Comparison of ENCODE assay signal across 8 cellular contexts in the genomic region with DNA sequence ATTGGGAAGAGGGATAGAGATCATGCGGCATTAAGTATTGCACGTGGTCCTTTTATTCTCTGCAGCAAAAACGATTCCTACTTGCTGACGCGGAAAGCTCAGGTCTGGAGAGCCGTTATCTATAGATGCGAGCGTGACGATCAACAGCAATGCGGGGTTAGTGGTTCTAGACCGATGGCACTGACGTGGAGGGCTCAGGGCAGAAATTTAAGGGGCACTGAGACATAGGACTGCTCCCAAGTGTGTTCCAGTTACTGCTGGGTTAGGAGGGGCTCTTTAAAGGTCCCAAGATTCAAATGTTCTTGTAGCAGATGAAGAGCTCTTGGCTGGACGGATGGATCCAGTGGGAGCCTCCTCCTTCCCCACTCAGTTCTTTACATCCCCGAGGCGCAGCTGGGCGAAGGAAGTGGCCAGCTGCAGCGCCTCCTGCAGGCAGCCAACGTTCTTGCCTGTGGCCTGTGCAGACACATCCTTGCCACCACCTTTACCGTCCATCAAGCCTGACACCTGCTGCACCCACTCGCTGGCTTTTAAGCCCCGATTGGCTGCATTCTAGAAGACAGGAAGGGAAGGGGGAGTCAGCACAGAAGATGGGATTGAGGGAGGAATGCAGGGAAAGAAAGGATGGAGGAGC. TPM values are rescaled to one million over a fixed set of nuclear protein-coding genes. Genes with fewer than 3 reads are reported as not detected.
DNase-seq lines count a peak whose midpoint lies in the region; ATAC-seq, FAIRE-seq and TF ChIP-seq lines count a peak whose summit lies in the region.

No MANE protein-coding gene starts in this region.

- H3K27ac ChIP-seq in HUES48 (ENCODE audit: low read depth, low read length) (peak overlapping the region; percentile 98), mesodermal cell (ENCODE audit: low read depth, low read length, severe bottlenecking) (peak overlapping the region; percentile 55), upper lobe of left lung (peak overlapping the region in 1 of 4 donors; percentile 89)

- WGBS in mesodermal cell (ENCODE audit: insufficient coverage in 2 of 2), 2 experiments: 89% methylated on average over 18 of the region's 21 CpGs
- WGBS in upper lobe of left lung, 2 donors: 88 to 90% methylated on average over 19 to 21 of the region's 21 CpGs

- no peak for TF ChIP-seq EP300 in upper lobe of left lung (IDR thresholded peaks at IDR 0.05)

- H3K4me1 ChIP-seq in HUES48 (ENCODE audit: control insufficient read depth, insufficient read depth, low read length): 0 out of 2 replicates have a peak, but pooled peaks cover 3% of the 10 kb centered on the region
- H3K4me1 ChIP-seq in mesodermal cell (ENCODE audit: control insufficient read depth, insufficient read depth, low read length, poor library complexity, severe bottlenecking): peaks cover 8% of the 10 kb centered on the region
- peaks cover 15 to 24% (median 17%) of the 10 kb centered on the region in 4 donors for H3K4me1 ChIP-seq in upper lobe of left lung

- peak overlapping the region; percentile 85 for H3K4me3 ChIP-seq in HUES48 (ENCODE audit: low read depth, low read length)
- no peak overlapping the region for H3K4me3 ChIP-seq in mesodermal cell (ENCODE audit: extremely low read depth, insufficient read depth, low read length, poor library complexity, severe bottlenecking)
- peak overlapping the region in 1 of 4 donors; percentile 95 for H3K4me3 ChIP-seq in upper lobe of left lung

- peak; percentile 39 for TF ChIP-seq CTCF in D721Med (IDR thresholded peaks at IDR 0.05; ENCODE audit: insufficient read depth, missing control alignments)
- peak in 1 of 6 experiments; percentile 14 for TF ChIP-seq CTCF in upper lobe of left lung (IDR thresholded peaks at IDR 0.05)

- peaks cover 56% of the 10 kb centered on the region for H3K36me3 ChIP-seq in HUES48 (ENCODE audit: control insufficient read depth, insufficient read depth, low read length)
- H3K36me3 ChIP-seq in mesodermal cell (ENCODE audit: control insufficient read depth, insufficient read depth, low read length): peaks cover 61% of the 10 kb centered on the region
- peaks cover 14 to 56% (median 50%) of the 10 kb centered on the region in 4 donors for H3K36me3 ChIP-seq in upper lobe of left lung

- ATAC-seq in HG02571 (IDR thresholded peaks at IDR 0.05; ENCODE audit: unreplicated experiment): no peak
- ATAC-seq in HG02642 (IDR thresholded peaks at IDR 0.05; ENCODE audit: poor library complexity, unreplicated experiment): no peak
- ATAC-seq in upper lobe of left lung (ENCODE audit: low FRiP score in 2 of 2): no peak

- H3K9ac ChIP-seq in HUES48 (ENCODE audit: low read depth, low read length): no peak overlapping the region

- DNase-seq in D721Med (ENCODE audit: insufficient read length, low spot score): no peak
- peak; percentile 28 for DNase-seq in activated naive CD4-positive, alpha-beta T cell treated with anti-CD3 and anti-CD28 coated beads, Interleukin-2, amount 50 U/mL, for 16 hours
- DNase-seq in upper lobe of left lung: no peak
- DNase-seq in pons (ENCODE audit: low spot score): no peak

- TF ChIP-seq POLR2A in upper lobe of left lung (IDR thresholded peaks at IDR 0.05): no peak

- FAIRE-seq in D721Med (lab: Jason Lieb, UNC): no peak

- H3K27me3 ChIP-seq in HUES48 (ENCODE audit: control insufficient read depth, insufficient read depth, low read length) (no peaks in the 10 kb centered on the region), upper lobe of left lung (no peaks in the 10 kb centered on the region)

- H3K9me3 ChIP-seq in HUES48 (ENCODE audit: control insufficient read depth, insufficient read depth, low read length): no peaks in the 10 kb centered on the region
- H3K9me3 ChIP-seq in mesodermal cell (ENCODE audit: control insufficient read depth, low read length): no peaks in the 10 kb centered on the region
- H3K9me3 ChIP-seq in upper lobe of left lung: no peaks in the 10 kb centered on the region

RNA-seq across cellular contexts. Expression of gene EXOSC6, which starts 0.7 kb away (rescaled TPM):
- 11.2 TPM for polyA plus RNA-seq in mesodermal cell (2013, experiment 1 of 2)
- polyA plus RNA-seq in mesodermal cell (2013, experiment 2 of 2): 11.2 TPM
- total RNA-seq in upper lobe of left lung: 10 to 100 TPM; 16.8 to 32.8 (median 20.5) TPM

RNA-seq across cellular contexts. Expression of gene AARS1, which starts 36.8 kb away (rescaled TPM):
- 118 TPM for polyA plus RNA-seq in mesodermal cell (2013, experiment 1 of 2)
- polyA plus RNA-seq in mesodermal cell (2013, experiment 2 of 2): 105 TPM
- total RNA-seq in upper lobe of left lung: 100 to 1,000 TPM in 3 of 6 donors, 10 to 100 TPM in 3; 67.4 to 129 (median 102) TPM

RNA-seq across cellular contexts. Expression of gene DDX19B, which starts 46.5 kb away (rescaled TPM):
- 46.7 TPM for polyA plus RNA-seq in mesodermal cell (2013, experiment 1 of 2)
- 37.5 TPM for polyA plus RNA-seq in mesodermal cell (2013, experiment 2 of 2)
- total RNA-seq in upper lobe of left lung: 10 to 100 TPM; 24.0 to 47.0 (median 27.6) TPM
